Comparison of ENCODE assay signal across 25 cellular contexts in genomic region chr9:37512439-37512838, GRCh38. TPM values are rescaled to one million over a fixed set of nuclear protein-coding genes. Genes with fewer than 3 reads are reported as not detected.
DNase-seq lines count a peak whose midpoint lies in the region; ATAC-seq lines count a peak whose summit lies in the region.
"Had no signal": no experiment of that assay in that cellular context is flagged by ENCODE, and none has a peak within 500 bp of the region (broad histone marks: within the 10 kb centered on the region; RNA-seq: fewer than 3 reads in every experiment).

No MANE protein-coding gene starts in this region.

- peaks cover 28% of the 10 kb centered on the region for H3K36me3 Mint-ChIP-seq in activated T-cell treated with anti-CD3 and anti-CD28 coated beads, Interleukin-2, amount 50 U/mL, for 24 hours (ENCODE audit: low read depth)
- H3K36me3 Mint-ChIP-seq in activated CD8-positive, alpha-beta T cell treated with anti-CD3 and anti-CD28 coated beads, Interleukin-2, amount 10 ng/mL, durations not matched to agents 7 days and 5 days (ENCODE audit: low read depth) = peaks cover 4% of the 10 kb centered on the region
- peaks cover 4 to 21% (median 14%) of the 10 kb centered on the region in 3 donors for H3K36me3 Mint-ChIP-seq in immature natural killer cell

- H3K9me3 Mint-ChIP-seq in activated T-cell treated with anti-CD3 and anti-CD28 coated beads, Interleukin-2, amount 50 U/mL, for 24 hours = no peaks in the 10 kb centered on the region
- H3K9me3 Mint-ChIP-seq in activated CD8-positive, alpha-beta T cell treated with anti-CD3 and anti-CD28 coated beads, Interleukin-2, amount 10 ng/mL, durations not matched to agents 7 days and 5 days (ENCODE audit: insufficient read depth) = no peaks in the 10 kb centered on the region
- no peaks in the 10 kb centered on the region for H3K9me3 Mint-ChIP-seq in immature natural killer cell
- H3K9me3 Mint-ChIP-seq: activated CD4-positive, alpha-beta memory T cell treated with anti-CD3 and anti-CD28 coated beads, Interleukin-2, amount 10 ng/mL, durations not matched to agents 7 days and 5 days; activated T-cell treated with anti-CD3 and anti-CD28 coated beads, Interleukin-2, amount 50 U/mL, for 72 hours; naive thymus-derived CD8-positive, alpha-beta T cell; stimulated activated memory B cell treated with anti-CD40 and anti-IgM and Interleukin-4, amounts not matched to agents 10 μg/mL and 1 μg/mL and 100 μg/mL, for 72 hours had no signal

- CTCF ChIA-PET in activated CD8-positive, alpha-beta T cell treated with anti-CD3 and anti-CD28 coated beads, Interleukin-2, amount 10 ng/mL, durations not matched to agents 7 days and 5 days (lab: Charles Lee) = no interaction called here

- H3K4me1 Mint-ChIP-seq in activated T-cell treated with anti-CD3 and anti-CD28 coated beads, Interleukin-2, amount 50 U/mL, for 24 hours (ENCODE audit: low read depth) = no peaks in the 10 kb centered on the region
- H3K4me1 Mint-ChIP-seq in activated CD8-positive, alpha-beta T cell treated with anti-CD3 and anti-CD28 coated beads, Interleukin-2, amount 10 ng/mL, durations not matched to agents 7 days and 5 days (ENCODE audit: low read depth) = peaks cover 5% of the 10 kb centered on the region
- H3K4me1 Mint-ChIP-seq in immature natural killer cell = peaks cover 45 to 59% of the 10 kb centered on the region in 2 donors

- ATAC-seq in activated CD8-positive, alpha-beta T cell treated with anti-CD3 and anti-CD28 coated beads, Interleukin-2, amount 10 ng/mL, durations not matched to agents 7 days and 5 days = peak; percentile 42
- no peak for ATAC-seq in GM21576 (IDR thresholded peaks at IDR 0.05; ENCODE audit: unreplicated experiment)
- ATAC-seq: naive thymus-derived CD8-positive, alpha-beta T cell; pancreas; stimulated activated memory B cell treated with anti-CD40 and anti-IgM and Interleukin-4, amounts not matched to agents 10 μg/mL and 1 μg/mL and 100 μg/mL, for 72 hours had no signal

- peak; percentile 28 for DNase-seq in activated T-cell treated with anti-CD3 and anti-CD28 coated beads, Interleukin-2, amount 50 U/mL, for 1 hour
- DNase-seq in activated T-cell treated with anti-CD3 and anti-CD28 coated beads, Interleukin-2, amount 50 U/mL, for 24 hours = no peak
- no peak for DNase-seq in activated CD8-positive, alpha-beta T cell treated with anti-CD3 and anti-CD28 coated beads, Interleukin-2, amount 10 ng/mL, durations not matched to agents 7 days and 5 days
- DNase-seq in immature natural killer cell = peak; percentile 84 to 89 (median 87)
- no peak for DNase-seq in occipital lobe (lab: John Stamatoyannopoulos, UW)
- no peak for DNase-seq in G401 (ENCODE audit: low spot score)
- DNase-seq: activated CD4-positive, alpha-beta memory T cell treated with anti-CD3 and anti-CD28 coated beads, Interleukin-2, amount 10 ng/mL, durations not matched to agents 7 days and 5 days; activated CD4-positive, CD25-positive, alpha-beta regulatory T cell; activated naive CD4-positive, alpha-beta T cell treated with anti-CD3 and anti-CD28 coated beads, Interleukin-2, amount 50 U/mL, for 16 hours; activated T-cell treated with anti-CD3 and anti-CD28 coated beads, Interleukin-2, amount 50 U/mL, for 72 hours; amniotic stem cell; brain microvascular endothelial cell; EL; glutamatergic neuron; kidney; midbrain; NCI-H1092 treated with DMSO at 0.1 percent for 48 hours; NCI-H187 treated with DMSO at 0.1 percent for 48 hours; NCI-H526; pancreas; stimulated activated CD4-positive, alpha-beta T cell treated with anti-CD3 and anti-CD28 coated beads, Interleukin-1b, Interleukin-23, amount 100 ng/mL, for 48 hours; upper lobe of left lung had no signal

- H3K4me3 Mint-ChIP-seq in activated T-cell treated with anti-CD3 and anti-CD28 coated beads, Interleukin-2, amount 50 U/mL, for 24 hours = no peak overlapping the region
- no peak overlapping the region for H3K4me3 Mint-ChIP-seq in activated CD8-positive, alpha-beta T cell treated with anti-CD3 and anti-CD28 coated beads, Interleukin-2, amount 10 ng/mL, durations not matched to agents 7 days and 5 days
- H3K4me3 Mint-ChIP-seq in immature natural killer cell = peak overlapping the region; percentile 45 to 82 (median 62)
- H3K4me3 Mint-ChIP-seq: activated CD4-positive, alpha-beta memory T cell treated with anti-CD3 and anti-CD28 coated beads, Interleukin-2, amount 10 ng/mL, durations not matched to agents 7 days and 5 days; activated T-cell treated with anti-CD3 and anti-CD28 coated beads, Interleukin-2, amount 50 U/mL, for 72 hours; stimulated activated memory B cell treated with anti-CD40 and anti-IgM and Interleukin-4, amounts not matched to agents 10 μg/mL and 1 μg/mL and 100 μg/mL, for 72 hours had no signal

- no peak overlapping the region for H3K27ac Mint-ChIP-seq in activated T-cell treated with anti-CD3 and anti-CD28 coated beads, Interleukin-2, amount 50 U/mL, for 24 hours
- H3K27ac Mint-ChIP-seq in activated CD8-positive, alpha-beta T cell treated with anti-CD3 and anti-CD28 coated beads, Interleukin-2, amount 10 ng/mL, durations not matched to agents 7 days and 5 days = no peak overlapping the region
- peak overlapping the region; percentile 51 to 92 (median 86) for H3K27ac Mint-ChIP-seq in immature natural killer cell
- H3K27ac Mint-ChIP-seq: activated CD4-positive, alpha-beta memory T cell treated with anti-CD3 and anti-CD28 coated beads, Interleukin-2, amount 10 ng/mL, durations not matched to agents 7 days and 5 days had no signal

- POLR2A ChIA-PET in activated CD8-positive, alpha-beta T cell treated with anti-CD3 and anti-CD28 coated beads, Interleukin-2, amount 10 ng/mL, durations not matched to agents 7 days and 5 days (lab: Charles Lee) = no interaction called here

- in situ Hi-C loops in G401 (cut with HindIII; ENCODE audit: low sequenced_read_pairs) = no loop called here

- no peaks in the 10 kb centered on the region for H3K27me3 Mint-ChIP-seq in activated T-cell treated with anti-CD3 and anti-CD28 coated beads, Interleukin-2, amount 50 U/mL, for 24 hours
- no peaks in the 10 kb centered on the region for H3K27me3 Mint-ChIP-seq in activated CD8-positive, alpha-beta T cell treated with anti-CD3 and anti-CD28 coated beads, Interleukin-2, amount 10 ng/mL, durations not matched to agents 7 days and 5 days (ENCODE audit: low read depth)
- H3K27me3 Mint-ChIP-seq in immature natural killer cell (ENCODE audit: low read depth in 3 of 3) = peaks cover 8 to 11% (median 9%) of the 10 kb centered on the region in 3 donors
- H3K27me3 Mint-ChIP-seq: activated CD4-positive, alpha-beta memory T cell treated with anti-CD3 and anti-CD28 coated beads, Interleukin-2, amount 10 ng/mL, durations not matched to agents 7 days and 5 days; naive thymus-derived CD8-positive, alpha-beta T cell; stimulated activated memory B cell treated with anti-CD40 and anti-IgM and Interleukin-4, amounts not matched to agents 10 μg/mL and 1 μg/mL and 100 μg/mL, for 72 hours had no signal

RNA-seq across cellular contexts. Expression of gene POLR1E, which starts 26.7 kb away (rescaled TPM):
- 10 to 100 TPM; 38.2 to 39.0 TPM for total RNA-seq in activated CD8-positive, alpha-beta T cell treated with anti-CD3 and anti-CD28 coated beads, Interleukin-2, amount 10 ng/mL, durations not matched to agents 7 days and 5 days
- polyA plus RNA-seq in immature natural killer cell = 10 to 100 TPM; 12.1 to 19.3 (median 16.7) TPM
- total RNA-seq in occipital lobe = 46.0 TPM
- total RNA-seq in G401 (2014; rRNA removed; shearing (Covaris generic)) = 37.5 and 44.2 TPM in 2 replicates

RNA-seq across cellular contexts. Expression of gene ZBTB5, which starts 47.2 kb away (rescaled TPM):
- total RNA-seq in activated CD8-positive, alpha-beta T cell treated with anti-CD3 and anti-CD28 coated beads, Interleukin-2, amount 10 ng/mL, durations not matched to agents 7 days and 5 days = 1 to 10 TPM; 9.2 to 9.4 TPM
- 1 to 10 TPM in 1 of 3 donors, under 1 TPM in 1, not detected in 1; 0.72 to 1.2 TPM for polyA plus RNA-seq in immature natural killer cell
- total RNA-seq in occipital lobe = 22.5 TPM
- total RNA-seq in G401 (2014; rRNA removed; shearing (Covaris generic)) = 18.8 and 20.7 TPM in 2 replicates

Comparison
In these comparisons a context has a peak if more than half of its experiments do, and no peak if none do; other contexts are left out.
1. DNase-seq: peak in activated T-cell treated with anti-CD3 and anti-CD28 coated beads, Interleukin-2, amount 50 U/mL, for 1 hour (single experiment) and immature natural killer cell (3 of 3); none in activated T-cell treated with anti-CD3 and anti-CD28 coated beads, Interleukin-2, amount 50 U/mL, for 24 hours (single experiment), activated CD8-positive, alpha-beta T cell treated with anti-CD3 and anti-CD28 coated beads, Interleukin-2, amount 10 ng/mL, durations not matched to agents 7 days and 5 days (single experiment), occipital lobe (single experiment) and G401 (single experiment).
2. H3K27ac Mint-ChIP-seq: peak in immature natural killer cell (6 of 6); none in activated T-cell treated with anti-CD3 and anti-CD28 coated beads, Interleukin-2, amount 50 U/mL, for 24 hours (single experiment) and activated CD8-positive, alpha-beta T cell treated with anti-CD3 and anti-CD28 coated beads, Interleukin-2, amount 10 ng/mL, durations not matched to agents 7 days and 5 days (single experiment).
3. H3K4me3 Mint-ChIP-seq: peak in immature natural killer cell (5 of 5); none in activated T-cell treated with anti-CD3 and anti-CD28 coated beads, Interleukin-2, amount 50 U/mL, for 24 hours (single experiment) and activated CD8-positive, alpha-beta T cell treated with anti-CD3 and anti-CD28 coated beads, Interleukin-2, amount 10 ng/mL, durations not matched to agents 7 days and 5 days (single experiment).